In the genomic region with DNA sequence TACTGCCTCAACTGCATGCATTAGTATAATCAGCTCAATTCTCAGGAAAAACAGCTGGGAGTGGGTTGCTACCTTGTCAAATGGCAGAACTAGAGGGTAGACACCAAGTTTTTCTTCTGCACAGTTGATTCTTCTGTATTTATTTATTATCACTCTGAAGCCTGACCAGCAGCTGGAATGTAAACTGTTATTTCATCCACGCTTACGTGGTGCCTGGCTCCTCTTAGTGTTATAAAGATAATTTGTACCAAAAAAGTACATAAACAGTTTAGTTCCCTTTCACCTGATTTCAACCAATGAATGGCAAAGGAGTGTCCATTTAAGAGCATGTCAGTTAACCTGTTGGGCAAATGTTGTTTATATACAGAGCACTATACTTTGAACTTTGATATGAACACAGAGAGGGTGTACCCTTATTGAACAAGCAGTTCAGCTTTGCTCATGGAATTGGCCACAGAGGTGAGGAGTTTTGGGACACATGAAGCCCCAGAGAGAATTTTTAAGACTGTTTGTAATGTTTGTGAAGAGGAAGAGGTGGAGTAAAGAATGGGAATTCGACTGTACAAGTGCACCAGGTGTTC, we compare ENCODE assay signal across 1 cellular context.
TF ChIP-seq lines count a peak whose summit lies in the region.

No MANE protein-coding gene starts in this region.

TF ChIP-seq in liver, 16 proteins besides CTCF, POLR2A, EP300 and RAD21 (continued from another document):
- TF ChIP-seq, protein P1, sequence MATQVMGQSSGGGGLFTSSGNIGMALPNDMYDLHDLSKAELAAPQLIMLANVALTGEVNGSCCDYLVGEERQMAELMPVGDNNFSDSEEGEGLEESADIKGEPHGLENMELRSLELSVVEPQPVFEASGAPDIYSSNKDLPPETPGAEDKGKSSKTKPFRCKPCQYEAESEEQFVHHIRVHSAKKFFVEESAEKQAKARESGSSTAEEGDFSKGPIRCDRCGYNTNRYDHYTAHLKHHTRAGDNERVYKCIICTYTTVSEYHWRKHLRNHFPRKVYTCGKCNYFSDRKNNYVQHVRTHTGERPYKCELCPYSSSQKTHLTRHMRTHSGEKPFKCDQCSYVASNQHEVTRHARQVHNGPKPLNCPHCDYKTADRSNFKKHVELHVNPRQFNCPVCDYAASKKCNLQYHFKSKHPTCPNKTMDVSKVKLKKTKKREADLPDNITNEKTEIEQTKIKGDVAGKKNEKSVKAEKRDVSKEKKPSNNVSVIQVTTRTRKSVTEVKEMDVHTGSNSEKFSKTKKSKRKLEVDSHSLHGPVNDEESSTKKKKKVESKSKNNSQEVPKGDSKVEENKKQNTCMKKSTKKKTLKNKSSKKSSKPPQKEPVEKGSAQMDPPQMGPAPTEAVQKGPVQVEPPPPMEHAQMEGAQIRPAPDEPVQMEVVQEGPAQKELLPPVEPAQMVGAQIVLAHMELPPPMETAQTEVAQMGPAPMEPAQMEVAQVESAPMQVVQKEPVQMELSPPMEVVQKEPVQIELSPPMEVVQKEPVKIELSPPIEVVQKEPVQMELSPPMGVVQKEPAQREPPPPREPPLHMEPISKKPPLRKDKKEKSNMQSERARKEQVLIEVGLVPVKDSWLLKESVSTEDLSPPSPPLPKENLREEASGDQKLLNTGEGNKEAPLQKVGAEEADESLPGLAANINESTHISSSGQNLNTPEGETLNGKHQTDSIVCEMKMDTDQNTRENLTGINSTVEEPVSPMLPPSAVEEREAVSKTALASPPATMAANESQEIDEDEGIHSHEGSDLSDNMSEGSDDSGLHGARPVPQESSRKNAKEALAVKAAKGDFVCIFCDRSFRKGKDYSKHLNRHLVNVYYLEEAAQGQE (IDR thresholded peaks at IDR 0.05): peak; percentile 71
- TF ChIP-seq EGR1 (IDR thresholded peaks at IDR 0.05; ENCODE audit: low read depth in 2 of 2) (no peak), FOXA1 (IDR thresholded peaks at IDR 0.05) (peak; percentile 97), JUND (IDR thresholded peaks at IDR 0.05) (peak; percentile 48 to 94), FOXA2 (IDR thresholded peaks at IDR 0.05) (peak; percentile 96), HNF4G (IDR thresholded peaks at IDR 0.05) (peak; percentile 78), GABPA (IDR thresholded peaks at IDR 0.05 in 1 of 2, conservative IDR thresholded peaks at IDR 0.05 in 1 of 2) (no peak), HNF4A (conservative IDR thresholded peaks at IDR 0.05) (peak; percentile 95 to 99), SP1 (IDR thresholded peaks at IDR 0.05) (peak; percentile 95), RXRA (IDR thresholded peaks at IDR 0.05) (peak; percentile 93 to 100)
- TF ChIP-seq, protein P2, sequence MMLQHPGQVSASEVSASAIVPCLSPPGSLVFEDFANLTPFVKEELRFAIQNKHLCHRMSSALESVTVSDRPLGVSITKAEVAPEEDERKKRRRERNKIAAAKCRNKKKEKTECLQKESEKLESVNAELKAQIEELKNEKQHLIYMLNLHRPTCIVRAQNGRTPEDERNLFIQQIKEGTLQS (IDR thresholded peaks at IDR 0.05): no peak
TF ChIP-seq in liver: peak in this region for 11.
